In the genomic region with DNA sequence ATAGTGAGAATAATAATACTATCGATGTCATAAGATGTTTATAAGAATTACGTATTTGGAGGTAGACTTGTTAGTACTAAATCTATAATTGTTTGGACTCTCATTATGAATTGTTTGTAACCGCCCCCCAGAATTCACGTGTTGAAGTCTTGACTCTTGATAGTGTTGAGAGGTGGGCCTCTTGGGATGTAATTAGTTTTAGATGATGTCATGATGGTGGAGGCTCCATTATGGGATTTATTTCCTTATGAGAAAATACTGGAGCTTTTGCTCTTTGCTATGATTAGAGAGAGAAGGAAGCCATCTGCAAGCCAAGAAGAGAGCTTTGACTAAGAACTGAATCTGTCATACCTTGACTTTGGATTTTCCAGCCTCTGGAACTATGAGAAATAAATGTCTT, we compare ENCODE assay signal across 2 cellular contexts.
TF ChIP-seq lines count a peak whose summit lies in the region.

No MANE protein-coding gene starts in this region.

TF ChIP-seq in HEK293, 187 proteins besides CTCF, POLR2A, EP300 and RAD21 (continued from another document):
- TF ChIP-seq, protein P1, sequence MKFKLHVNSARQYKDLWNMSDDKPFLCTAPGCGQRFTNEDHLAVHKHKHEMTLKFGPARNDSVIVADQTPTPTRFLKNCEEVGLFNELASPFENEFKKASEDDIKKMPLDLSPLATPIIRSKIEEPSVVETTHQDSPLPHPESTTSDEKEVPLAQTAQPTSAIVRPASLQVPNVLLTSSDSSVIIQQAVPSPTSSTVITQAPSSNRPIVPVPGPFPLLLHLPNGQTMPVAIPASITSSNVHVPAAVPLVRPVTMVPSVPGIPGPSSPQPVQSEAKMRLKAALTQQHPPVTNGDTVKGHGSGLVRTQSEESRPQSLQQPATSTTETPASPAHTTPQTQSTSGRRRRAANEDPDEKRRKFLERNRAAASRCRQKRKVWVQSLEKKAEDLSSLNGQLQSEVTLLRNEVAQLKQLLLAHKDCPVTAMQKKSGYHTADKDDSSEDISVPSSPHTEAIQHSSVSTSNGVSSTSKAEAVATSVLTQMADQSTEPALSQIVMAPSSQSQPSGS (tag by site-specific recombination; IDR thresholded peaks at IDR 0.05; ENCODE audit: low read depth), result peak; percentile 72; the same call in 1 of the 2 replicates
TF ChIP-seq in HEK293: peak in this region for 1.

TF ChIP-seq in GM12878, 131 proteins besides CTCF, POLR2A, EP300 and RAD21 (continued from another document):
- no peak for TF ChIP-seq CUX1 (IDR thresholded peaks at IDR 0.05; ENCODE audit: insufficient replicate concordance, low read depth, low read length)
